Comparison of ENCODE assay signal across 36 cellular contexts in the genomic region with DNA sequence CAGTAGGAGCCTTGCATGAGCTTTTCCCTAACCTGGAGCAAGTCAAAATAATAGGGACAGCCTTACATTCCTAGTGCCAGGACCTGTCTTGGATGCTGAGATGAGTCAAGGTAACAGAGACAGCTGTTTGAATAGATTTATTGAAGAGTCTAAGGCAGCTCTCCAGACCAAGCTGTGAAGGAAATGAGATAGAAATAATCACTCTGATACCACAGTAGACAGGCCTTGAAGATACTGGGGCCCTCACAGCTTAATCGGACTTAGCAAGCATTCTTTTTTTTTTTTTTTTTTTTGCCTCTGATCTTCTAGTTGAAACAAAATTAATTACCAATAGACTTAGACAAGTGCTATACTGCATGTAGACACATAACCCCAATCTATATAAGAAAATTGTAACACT. TPM values are rescaled to one million over a fixed set of nuclear protein-coding genes. Genes with fewer than 3 reads are reported as not detected.
"Had no signal": no experiment of that assay in that cellular context is flagged by ENCODE, and none has a peak within 500 bp of the region (broad histone marks: within the 10 kb centered on the region; RNA-seq: fewer than 3 reads in every experiment).

No MANE protein-coding gene starts in this region.

- H3K27me3 Mint-ChIP-seq: activated CD4-positive, alpha-beta memory T cell treated with anti-CD3 and anti-CD28 coated beads for 36 hours; activated CD4-positive, alpha-beta T cell treated with anti-CD3 and anti-CD28 coated beads for 36 hours; activated naive CD4-positive, alpha-beta T cell treated with anti-CD3 and anti-CD28 coated beads, Interleukin-2, amount 10 ng/mL, durations not matched to agents 7 days and 5 days had no signal

- ATAC-seq: activated CD4-positive, alpha-beta T cell treated with anti-CD3 and anti-CD28 coated beads for 36 hours; activated CD8-positive, alpha-beta memory T cell treated with anti-CD3 and anti-CD28 coated beads, Interleukin-2, amount 10 ng/mL, durations not matched to agents 7 days and 5 days; activated CD8-positive, alpha-beta T cell treated with anti-CD3 and anti-CD28 coated beads, Interleukin-2, amount 10 ng/mL, durations not matched to agents 7 days and 5 days; activated naive CD4-positive, alpha-beta T cell treated with anti-CD3 and anti-CD28 coated beads, Interleukin-2, amount 50 U/mL, for 72 hours; foreskin keratinocyte; gastrocnemius medialis; heart left ventricle; T-helper 17 cell had no signal

- H3K36me3 Mint-ChIP-seq: activated naive CD4-positive, alpha-beta T cell treated with anti-CD3 and anti-CD28 coated beads, Interleukin-2, amount 10 ng/mL, durations not matched to agents 7 days and 5 days; brain had no signal

- H3K4me1 Mint-ChIP-seq: activated CD4-positive, alpha-beta T cell treated with anti-CD3 and anti-CD28 coated beads, Interleukin-2, amount 10 ng/mL, durations not matched to agents 24 days and 14 days; activated CD8-positive, alpha-beta memory T cell treated with anti-CD3 and anti-CD28 coated beads, Interleukin-2, amount 10 ng/mL, durations not matched to agents 7 days and 5 days; brain had no signal

- H3K9me3 Mint-ChIP-seq: activated CD4-positive, alpha-beta T cell treated with anti-CD3 and anti-CD28 coated beads, Interleukin-2, amount 10 ng/mL, durations not matched to agents 24 days and 14 days; T-helper 2 cell treated with Interferon-gamma antibody and Interleukin-4, amounts not matched to agents 5 μg/mL and 100 μg/mL, for 36 hours had no signal

- H3K4me3 Mint-ChIP-seq: activated CD4-positive, alpha-beta memory T cell treated with anti-CD3 and anti-CD28 coated beads for 36 hours; activated CD4-positive, alpha-beta T cell treated with anti-CD3 and anti-CD28 coated beads for 36 hours; activated CD4-positive, alpha-beta T cell treated with anti-CD3 and anti-CD28 coated beads, Interleukin-2, amount 10 ng/mL, durations not matched to agents 24 days and 14 days; activated CD8-positive, alpha-beta memory T cell treated with anti-CD3 and anti-CD28 coated beads, Interleukin-2, amount 10 ng/mL, durations not matched to agents 7 days and 5 days; activated CD8-positive, alpha-beta T cell treated with anti-CD3 and anti-CD28 coated beads, Interleukin-2, amount 10 ng/mL, durations not matched to agents 7 days and 5 days; activated naive CD4-positive, alpha-beta T cell treated with anti-CD3 and anti-CD28 coated beads, Interleukin-2, amount 10 ng/mL, durations not matched to agents 7 days and 5 days; activated naive CD8-positive, alpha-beta T cell treated with anti-CD3 and anti-CD28 coated beads, Interleukin-2, amount 10 ng/mL, durations not matched to agents 7 days and 5 days; activated T-helper 1 cell treated with anti-CD3 and anti-CD28 coated beads, Interleukin-12 subunit alpha, Interleukin-12 subunit beta, Interleukin-2, Interleukin-4 antibody, amounts not matched to agents 30 ng/mL and 10 ng/mL and 1 ng/mL, durations not matched to agents 14 hours and 24 hours and 36 hours; brain; T-helper 17 cell; T-helper 2 cell treated with Interferon-gamma antibody and Interleukin-4, amounts not matched to agents 5 μg/mL and 100 μg/mL, for 36 hours had no signal

- H3K27ac Mint-ChIP-seq: activated CD4-positive, alpha-beta memory T cell treated with anti-CD3 and anti-CD28 coated beads for 36 hours; activated CD4-positive, alpha-beta T cell treated with anti-CD3 and anti-CD28 coated beads for 36 hours; activated CD4-positive, alpha-beta T cell treated with anti-CD3 and anti-CD28 coated beads, Interleukin-2, amount 10 ng/mL, durations not matched to agents 24 days and 14 days; activated CD8-positive, alpha-beta memory T cell treated with anti-CD3 and anti-CD28 coated beads, Interleukin-2, amount 10 ng/mL, durations not matched to agents 7 days and 5 days; activated CD8-positive, alpha-beta T cell treated with anti-CD3 and anti-CD28 coated beads, Interleukin-2, amount 10 ng/mL, durations not matched to agents 7 days and 5 days; activated naive CD4-positive, alpha-beta T cell treated with anti-CD3 and anti-CD28 coated beads, Interleukin-2, amount 10 ng/mL, durations not matched to agents 7 days and 5 days; activated naive CD4-positive, alpha-beta T cell treated with anti-CD3 and anti-CD28 coated beads, Interleukin-2, amount 50 U/mL, for 72 hours; activated naive CD8-positive, alpha-beta T cell treated with anti-CD3 and anti-CD28 coated beads, Interleukin-2, amount 10 ng/mL, durations not matched to agents 7 days and 5 days; activated T-helper 1 cell treated with anti-CD3 and anti-CD28 coated beads, Interleukin-12 subunit alpha, Interleukin-12 subunit beta, Interleukin-2, Interleukin-4 antibody, amounts not matched to agents 30 ng/mL and 10 ng/mL and 1 ng/mL, durations not matched to agents 14 hours and 24 hours and 36 hours; brain; T-helper 17 cell; T-helper 2 cell treated with Interferon-gamma antibody and Interleukin-4, amounts not matched to agents 5 μg/mL and 100 μg/mL, for 36 hours had no signal

- DNase-seq: activated CD4-positive, alpha-beta memory T cell treated with anti-CD3 and anti-CD28 coated beads for 36 hours; activated CD4-positive, alpha-beta T cell treated with anti-CD3 and anti-CD28 coated beads for 36 hours; activated CD4-positive, CD25-positive, alpha-beta regulatory T cell; activated CD4-positive, CD25-positive, alpha-beta regulatory T cell treated with anti-CD3 and anti-CD28 coated beads, Interleukin-2, amount 50 U/mL, for 72 hours; activated CD8-positive, alpha-beta memory T cell treated with anti-CD3 and anti-CD28 coated beads, Interleukin-2, amount 10 ng/mL, durations not matched to agents 7 days and 5 days; activated CD8-positive, alpha-beta memory T cell treated with anti-CD3 and anti-CD28 coated beads, Interleukin-2, amount 50 U/mL, for 4 hours; activated CD8-positive, alpha-beta T cell treated with anti-CD3 and anti-CD28 coated beads, Interleukin-2, amount 10 ng/mL, durations not matched to agents 7 days and 5 days; activated gamma-delta T cell; activated naive CD4-positive, alpha-beta T cell; activated naive CD4-positive, alpha-beta T cell treated with anti-CD3 and anti-CD28 coated beads, Interleukin-2, amount 10 ng/mL, durations not matched to agents 7 days and 5 days; activated naive CD8-positive, alpha-beta T cell treated with anti-CD3 and anti-CD28 coated beads, Interleukin-2, amount 10 ng/mL, durations not matched to agents 7 days and 5 days; activated T-cell treated with anti-CD3 and anti-CD28 coated beads, Interleukin-2, amount 50 U/mL, for 1 hour; activated T-cell treated with anti-CD3 and anti-CD28 coated beads, Interleukin-2, amount 50 U/mL, for 48 hours; central memory CD4-positive, alpha-beta T cell; cerebellar nuclear complex; colonic mucosa; effector CD8-positive, alpha-beta T cell; foreskin keratinocyte; gastrocnemius medialis; glutamatergic neuron; heart left ventricle; T-helper 1 cell; T-helper 17 cell; T1000 had no signal

RNA-seq across cellular contexts. Expression of a gene that starts 3.1 kb away (rescaled TPM):
- total RNA-seq: activated CD4-positive, alpha-beta memory T cell treated with anti-CD3 and anti-CD28 coated beads for 36 hours; activated CD4-positive, alpha-beta T cell treated with anti-CD3 and anti-CD28 coated beads for 36 hours; activated CD4-positive, alpha-beta T cell treated with anti-CD3 and anti-CD28 coated beads, Interleukin-2, amount 10 ng/mL, durations not matched to agents 24 days and 14 days; activated CD8-positive, alpha-beta memory T cell treated with anti-CD3 and anti-CD28 coated beads for 36 hours; activated CD8-positive, alpha-beta memory T cell treated with anti-CD3 and anti-CD28 coated beads, Interleukin-2, amount 10 ng/mL, durations not matched to agents 7 days and 5 days; activated CD8-positive, alpha-beta T cell treated with anti-CD3 and anti-CD28 coated beads, Interleukin-2, amount 10 ng/mL, durations not matched to agents 7 days and 5 days; activated naive CD4-positive, alpha-beta T cell treated with anti-CD3 and anti-CD28 coated beads, Interleukin-2, amount 50 U/mL, for 72 hours; activated naive CD8-positive, alpha-beta T cell treated with anti-CD3 and anti-CD28 coated beads, Interleukin-2, amount 10 ng/mL, durations not matched to agents 7 days and 5 days; activated T-helper 1 cell treated with anti-CD3 and anti-CD28 coated beads, Interleukin-12 subunit alpha, Interleukin-12 subunit beta, Interleukin-2, Interleukin-4 antibody, amounts not matched to agents 30 ng/mL and 10 ng/mL and 1 ng/mL, durations not matched to agents 14 hours and 24 hours and 36 hours; ascending aorta; breast epithelium; cardiac muscle cell; colonic mucosa; dermis microvascular lymphatic vessel endothelial cell; epithelial cell of proximal tubule; esophagus muscularis mucosa; foreskin keratinocyte; gastrocnemius medialis; heart left ventricle; T-helper 17 cell had no signal

RNA-seq across cellular contexts. Expression of a gene that starts 23.8 kb away (rescaled TPM):
- total RNA-seq: activated CD4-positive, alpha-beta memory T cell treated with anti-CD3 and anti-CD28 coated beads for 36 hours; activated CD4-positive, alpha-beta T cell treated with anti-CD3 and anti-CD28 coated beads for 36 hours; activated CD4-positive, alpha-beta T cell treated with anti-CD3 and anti-CD28 coated beads, Interleukin-2, amount 10 ng/mL, durations not matched to agents 24 days and 14 days; activated CD8-positive, alpha-beta memory T cell treated with anti-CD3 and anti-CD28 coated beads for 36 hours; activated CD8-positive, alpha-beta memory T cell treated with anti-CD3 and anti-CD28 coated beads, Interleukin-2, amount 10 ng/mL, durations not matched to agents 7 days and 5 days; activated CD8-positive, alpha-beta T cell treated with anti-CD3 and anti-CD28 coated beads, Interleukin-2, amount 10 ng/mL, durations not matched to agents 7 days and 5 days; activated naive CD4-positive, alpha-beta T cell treated with anti-CD3 and anti-CD28 coated beads, Interleukin-2, amount 50 U/mL, for 72 hours; activated naive CD8-positive, alpha-beta T cell treated with anti-CD3 and anti-CD28 coated beads, Interleukin-2, amount 10 ng/mL, durations not matched to agents 7 days and 5 days; activated T-helper 1 cell treated with anti-CD3 and anti-CD28 coated beads, Interleukin-12 subunit alpha, Interleukin-12 subunit beta, Interleukin-2, Interleukin-4 antibody, amounts not matched to agents 30 ng/mL and 10 ng/mL and 1 ng/mL, durations not matched to agents 14 hours and 24 hours and 36 hours; ascending aorta; breast epithelium; cardiac muscle cell; colonic mucosa; dermis microvascular lymphatic vessel endothelial cell; epithelial cell of proximal tubule; esophagus muscularis mucosa; foreskin keratinocyte; gastrocnemius medialis; heart left ventricle; T-helper 17 cell had no signal

RNA-seq across cellular contexts. Expression of a gene that starts 27.2 kb away (rescaled TPM):
- total RNA-seq: activated CD4-positive, alpha-beta memory T cell treated with anti-CD3 and anti-CD28 coated beads for 36 hours; activated CD4-positive, alpha-beta T cell treated with anti-CD3 and anti-CD28 coated beads for 36 hours; activated CD4-positive, alpha-beta T cell treated with anti-CD3 and anti-CD28 coated beads, Interleukin-2, amount 10 ng/mL, durations not matched to agents 24 days and 14 days; activated CD8-positive, alpha-beta memory T cell treated with anti-CD3 and anti-CD28 coated beads for 36 hours; activated CD8-positive, alpha-beta memory T cell treated with anti-CD3 and anti-CD28 coated beads, Interleukin-2, amount 10 ng/mL, durations not matched to agents 7 days and 5 days; activated CD8-positive, alpha-beta T cell treated with anti-CD3 and anti-CD28 coated beads, Interleukin-2, amount 10 ng/mL, durations not matched to agents 7 days and 5 days; activated naive CD4-positive, alpha-beta T cell treated with anti-CD3 and anti-CD28 coated beads, Interleukin-2, amount 50 U/mL, for 72 hours; activated naive CD8-positive, alpha-beta T cell treated with anti-CD3 and anti-CD28 coated beads, Interleukin-2, amount 10 ng/mL, durations not matched to agents 7 days and 5 days; activated T-helper 1 cell treated with anti-CD3 and anti-CD28 coated beads, Interleukin-12 subunit alpha, Interleukin-12 subunit beta, Interleukin-2, Interleukin-4 antibody, amounts not matched to agents 30 ng/mL and 10 ng/mL and 1 ng/mL, durations not matched to agents 14 hours and 24 hours and 36 hours; ascending aorta; breast epithelium; cardiac muscle cell; colonic mucosa; dermis microvascular lymphatic vessel endothelial cell; epithelial cell of proximal tubule; esophagus muscularis mucosa; foreskin keratinocyte; gastrocnemius medialis; heart left ventricle; T-helper 17 cell had no signal

RNA-seq across cellular contexts. Expression of a gene that starts 58.6 kb away (rescaled TPM):
- total RNA-seq: ascending aorta, breast epithelium, cardiac muscle cell, dermis microvascular lymphatic vessel endothelial cell, epithelial cell of proximal tubule, esophagus muscularis mucosa, gastrocnemius medialis had no signal
